Comparison of ENCODE assay signal across 20 cellular contexts in genomic region chr1:55480396-55480795, GRCh38.
DNase-seq lines count a peak whose midpoint lies in the region; ATAC-seq, FAIRE-seq and TF ChIP-seq lines count a peak whose summit lies in the region.
"Had no signal": no experiment of that assay in that cellular context is flagged by ENCODE, and none has a peak within 500 bp of the region (broad histone marks: within the 10 kb centered on the region; RNA-seq: fewer than 3 reads in every experiment).

No MANE protein-coding gene starts in this region.

- H2AFZ ChIP-seq in trophoblast cell (ENCODE audit: insufficient read depth, low read length, poor library complexity): no peak overlapping the region

- H3K4me2 ChIP-seq in A549: no peak overlapping the region
- no peak overlapping the region for H3K4me2 ChIP-seq in trophoblast cell (ENCODE audit: low read length)

- H3K79me2 ChIP-seq in trophoblast cell (ENCODE audit: control insufficient read depth, insufficient read depth, low read length, poor library complexity): no peaks in the 10 kb centered on the region

- FAIRE-seq in A549 (lab: Jason Lieb, UNC): no peak
- FAIRE-seq in colon (lab: Jason Lieb, UNC): peak; percentile 5
- FAIRE-seq: D721Med, K562 had no signal

- H3K36me3 ChIP-seq in trophoblast cell (ENCODE audit: control insufficient read depth in 1 of 2, insufficient read depth in 2 of 2, low read length in 2 of 2): no peaks in the 10 kb centered on the region

- H3K27me3 ChIP-seq in trophoblast cell (ENCODE audit: insufficient read depth, low read length): no peaks in the 10 kb centered on the region

- H3K79me1 ChIP-seq in trophoblast cell (ENCODE audit: low read length): peaks cover 11% of the 10 kb centered on the region

- H3K27ac ChIP-seq in A549: peak overlapping the region; percentile 27 to 56; a peak in 2 of 6 replicates
- no peak overlapping the region for H3K27ac ChIP-seq in trophoblast cell (ENCODE audit: low read depth, low read length)
- H3K27ac ChIP-seq: C4-2B had no signal

- H3K27me3 Mint-ChIP-seq in activated T-helper 2 cell treated with anti-CD3 and anti-CD28 coated beads, Interferon-gamma antibody, Interleukin-2, Interleukin-4, amounts not matched to agents 10 μg/mL and 5 μg/mL and 100 μg/mL, durations not matched to agents 14 hours and 24 hours and 36 hours (ENCODE audit: low read depth): peaks cover 14% of the 10 kb centered on the region

- H2BK120ac ChIP-seq in trophoblast cell (ENCODE audit: insufficient read depth, low read length, poor library complexity): peak overlapping the region; percentile 48

- no peak overlapping the region for H3K4ac ChIP-seq in trophoblast cell (ENCODE audit: low read depth, low read length)

- no peak overlapping the region for H3K23ac ChIP-seq in trophoblast cell (ENCODE audit: low read length)

- no peak for TF ChIP-seq RAD21 in A549 (conservative IDR thresholded peaks at IDR 0.05 in 1 of 2, IDR thresholded peaks at IDR 0.05 in 1 of 2)

- H3K4me3 ChIP-seq in A549: no peak overlapping the region
- H3K4me3 ChIP-seq in trophoblast cell (ENCODE audit: low read depth, low read length): no peak overlapping the region
- H3K4me3 ChIP-seq: K562 had no signal

- peak overlapping the region; percentile 66 for H4K91ac ChIP-seq in trophoblast cell (ENCODE audit: low read depth, low read length)

- ATAC-seq in A549 (no peak), left colon (peak; percentile 88), HG03439 (IDR thresholded peaks at IDR 0.05; ENCODE audit: unreplicated experiment) (no peak)
- ATAC-seq: K562, Panc1 had no signal

- POLR2A ChIA-PET in A549 (lab: Yijun Ruan, JAX): no interaction called here

- H2AK5ac ChIP-seq in trophoblast cell (ENCODE audit: low read length): peak overlapping the region; percentile 82

- intact Hi-C loops in left colon (cut with DNase I, micrococcal nuclease): no loop called here
- intact Hi-C loops in activated T-helper 2 cell treated with anti-CD3 and anti-CD28 coated beads, Interferon-gamma antibody, Interleukin-2, Interleukin-4, amounts not matched to agents 10 μg/mL and 5 μg/mL and 100 μg/mL, durations not matched to agents 14 hours and 24 hours and 36 hours (cut with micrococcal nuclease): no loop called here

- H3K9ac ChIP-seq in trophoblast cell (ENCODE audit: low read length): no peak overlapping the region

- H3K9me3 Mint-ChIP-seq in activated T-helper 2 cell treated with anti-CD3 and anti-CD28 coated beads, Interferon-gamma antibody, Interleukin-2, Interleukin-4, amounts not matched to agents 10 μg/mL and 5 μg/mL and 100 μg/mL, durations not matched to agents 14 hours and 24 hours and 36 hours: no peaks in the 10 kb centered on the region

- peak overlapping the region; percentile 55 for H4K8ac ChIP-seq in trophoblast cell (ENCODE audit: low read depth, low read length)

- H3K14ac ChIP-seq in trophoblast cell (ENCODE audit: low read length): peak overlapping the region; percentile 39

- peak overlapping the region; percentile 25 for H3K18ac ChIP-seq in trophoblast cell (ENCODE audit: low read length)

- H3K4me1 ChIP-seq in A549 (peaks cover 18% of the 10 kb centered on the region), trophoblast cell (ENCODE audit: control insufficient read depth in 1 of 2, insufficient read depth in 2 of 2, low read length in 2 of 2) (peaks cover 0 to 5% of the 10 kb centered on the region in 2 experiments)

- no peak for DNase-seq in A549 (ENCODE audit: low read depth in 1 of 2, low spot score in 1 of 2)
- no peak for DNase-seq in left colon
- DNase-seq in trophoblast cell: no peak
- DNase-seq in activated CD4-positive, alpha-beta T cell treated with anti-CD3 and anti-CD28 coated beads for 4 hours: no peak
- DNase-seq in activated T-helper 2 cell treated with anti-CD3 and anti-CD28 coated beads, Interferon-gamma antibody, Interleukin-2, Interleukin-4, amounts not matched to agents 10 μg/mL and 5 μg/mL and 100 μg/mL, durations not matched to agents 14 hours and 24 hours and 36 hours (ENCODE audit: low spot score): no peak
- DNase-seq: 8988T; CD8-positive, alpha-beta memory T cell; EL; GF-D8; H7; NCI-H1092 treated with DMSO at 0.1 percent for 48 hours; NCI-H1436 treated with DMSO at 0.1 percent for 48 hours; NCI-H1930; NCI-H510A treated with DMSO at 0.1 percent for 48 hours had no signal

- H3K9me3 ChIP-seq in A549: peaks cover 4% of the 10 kb centered on the region; the same call in 1 of the 3 replicates
- H3K9me3 ChIP-seq in trophoblast cell (ENCODE audit: insufficient read depth, low read depth, low read length): no peaks in the 10 kb centered on the region

- peak overlapping the region; percentile 95 for H2BK12ac ChIP-seq in trophoblast cell (ENCODE audit: low read length)

- TF ChIP-seq POLR2A in A549 (IDR thresholded peaks at IDR 0.05; ENCODE audit: low read length): no peak

- peak overlapping the region; percentile 81 for H2BK5ac ChIP-seq in trophoblast cell (ENCODE audit: low read depth, low read length, poor library complexity)

- no peak overlapping the region for H4K12ac ChIP-seq in trophoblast cell (ENCODE audit: low read depth, low read length)

- TF ChIP-seq EP300 in A549 (IDR thresholded peaks at IDR 0.05): no peak

- TF ChIP-seq CTCF in A549 (IDR thresholded peaks at IDR 0.05): no peak

- no peaks in the 10 kb centered on the region for H3K4me1 Mint-ChIP-seq in activated T-helper 2 cell treated with anti-CD3 and anti-CD28 coated beads, Interferon-gamma antibody, Interleukin-2, Interleukin-4, amounts not matched to agents 10 μg/mL and 5 μg/mL and 100 μg/mL, durations not matched to agents 14 hours and 24 hours and 36 hours (ENCODE audit: low read depth)
- H3K4me1 Mint-ChIP-seq: CD8-positive, alpha-beta memory T cell had no signal

- H3K27ac Mint-ChIP-seq in activated T-helper 2 cell treated with anti-CD3 and anti-CD28 coated beads, Interferon-gamma antibody, Interleukin-2, Interleukin-4, amounts not matched to agents 10 μg/mL and 5 μg/mL and 100 μg/mL, durations not matched to agents 14 hours and 24 hours and 36 hours: no peak overlapping the region
- H3K27ac Mint-ChIP-seq: CD8-positive, alpha-beta memory T cell had no signal

- no peaks in the 10 kb centered on the region for H3K36me3 Mint-ChIP-seq in activated T-helper 2 cell treated with anti-CD3 and anti-CD28 coated beads, Interferon-gamma antibody, Interleukin-2, Interleukin-4, amounts not matched to agents 10 μg/mL and 5 μg/mL and 100 μg/mL, durations not matched to agents 14 hours and 24 hours and 36 hours (ENCODE audit: low read depth)
- H3K36me3 Mint-ChIP-seq: CD8-positive, alpha-beta memory T cell had no signal

- H3K4me3 Mint-ChIP-seq in activated T-helper 2 cell treated with anti-CD3 and anti-CD28 coated beads, Interferon-gamma antibody, Interleukin-2, Interleukin-4, amounts not matched to agents 10 μg/mL and 5 μg/mL and 100 μg/mL, durations not matched to agents 14 hours and 24 hours and 36 hours (ENCODE audit: low read depth): no peak overlapping the region
- H3K4me3 Mint-ChIP-seq: CD8-positive, alpha-beta memory T cell had no signal

- CTCF ChIA-PET in A549 (lab: Yijun Ruan, JAX): no interaction called here

- WGBS in A549 (ENCODE audit: missing lambda C conversion rate): 85% methylated on average over 2 of the region's 2 CpGs
- WGBS in trophoblast cell (ENCODE audit: extremely low coverage, insufficient coverage, insufficient read length): no CpG with 5 or more reads among the region's 2 CpGs

TF ChIP-seq in A549, 52 proteins besides CTCF, POLR2A, EP300 and RAD21:
- TF ChIP-seq EHMT2 (IDR thresholded peaks at IDR 0.05; ENCODE audit: low read depth) (no peak), KDM5A (IDR thresholded peaks at IDR 0.05) (no peak), RCOR1 (IDR thresholded peaks at IDR 0.05; ENCODE audit: low read depth, low read length) (no peak), GATA3 (IDR thresholded peaks at IDR 0.05; ENCODE audit: borderline replicate concordance) (no peak), CEBPB (IDR thresholded peaks at IDR 0.05) (no peak), HEYL (CRISPR knock-in tag; IDR thresholded peaks at IDR 0.05) (no peak), JUNB (IDR thresholded peaks at IDR 0.05) (no peak), PBX3 (IDR thresholded peaks at IDR 0.05) (no peak), PHF8 (IDR thresholded peaks at IDR 0.05; ENCODE audit: borderline replicate concordance, low read depth) (no peak), RFX5 (IDR thresholded peaks at IDR 0.05) (no peak), FOXS1 (CRISPR knock-in tag; IDR thresholded peaks at IDR 0.05) (no peak)
- TF ChIP-seq, protein P1, sequence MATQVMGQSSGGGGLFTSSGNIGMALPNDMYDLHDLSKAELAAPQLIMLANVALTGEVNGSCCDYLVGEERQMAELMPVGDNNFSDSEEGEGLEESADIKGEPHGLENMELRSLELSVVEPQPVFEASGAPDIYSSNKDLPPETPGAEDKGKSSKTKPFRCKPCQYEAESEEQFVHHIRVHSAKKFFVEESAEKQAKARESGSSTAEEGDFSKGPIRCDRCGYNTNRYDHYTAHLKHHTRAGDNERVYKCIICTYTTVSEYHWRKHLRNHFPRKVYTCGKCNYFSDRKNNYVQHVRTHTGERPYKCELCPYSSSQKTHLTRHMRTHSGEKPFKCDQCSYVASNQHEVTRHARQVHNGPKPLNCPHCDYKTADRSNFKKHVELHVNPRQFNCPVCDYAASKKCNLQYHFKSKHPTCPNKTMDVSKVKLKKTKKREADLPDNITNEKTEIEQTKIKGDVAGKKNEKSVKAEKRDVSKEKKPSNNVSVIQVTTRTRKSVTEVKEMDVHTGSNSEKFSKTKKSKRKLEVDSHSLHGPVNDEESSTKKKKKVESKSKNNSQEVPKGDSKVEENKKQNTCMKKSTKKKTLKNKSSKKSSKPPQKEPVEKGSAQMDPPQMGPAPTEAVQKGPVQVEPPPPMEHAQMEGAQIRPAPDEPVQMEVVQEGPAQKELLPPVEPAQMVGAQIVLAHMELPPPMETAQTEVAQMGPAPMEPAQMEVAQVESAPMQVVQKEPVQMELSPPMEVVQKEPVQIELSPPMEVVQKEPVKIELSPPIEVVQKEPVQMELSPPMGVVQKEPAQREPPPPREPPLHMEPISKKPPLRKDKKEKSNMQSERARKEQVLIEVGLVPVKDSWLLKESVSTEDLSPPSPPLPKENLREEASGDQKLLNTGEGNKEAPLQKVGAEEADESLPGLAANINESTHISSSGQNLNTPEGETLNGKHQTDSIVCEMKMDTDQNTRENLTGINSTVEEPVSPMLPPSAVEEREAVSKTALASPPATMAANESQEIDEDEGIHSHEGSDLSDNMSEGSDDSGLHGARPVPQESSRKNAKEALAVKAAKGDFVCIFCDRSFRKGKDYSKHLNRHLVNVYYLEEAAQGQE (IDR thresholded peaks at IDR 0.05): no peak
